ENCODE assay signal across 8 cellular contexts in the genomic region with DNA sequence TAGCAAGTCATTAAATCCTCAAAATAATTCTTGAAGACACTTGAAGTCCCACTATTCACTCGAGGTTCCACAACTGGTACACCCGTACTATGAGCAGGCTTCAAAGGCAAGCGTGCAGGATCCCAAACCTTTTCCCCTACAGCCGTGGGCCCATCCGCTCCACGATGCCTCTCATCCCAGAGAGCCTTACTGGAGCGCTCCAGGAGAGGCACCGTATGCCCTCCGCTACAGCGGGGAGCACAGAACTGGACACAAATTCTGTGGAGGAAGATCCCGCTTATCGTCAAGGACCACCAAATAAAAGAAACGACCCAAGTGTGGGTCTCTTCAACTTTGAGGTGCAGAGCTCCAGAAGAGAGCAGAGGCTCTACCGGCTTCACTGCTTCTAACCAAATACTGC. TPM values are rescaled to one million over a fixed set of nuclear protein-coding genes. Genes with fewer than 3 reads are reported as not detected.
DNase-seq lines count a peak whose midpoint lies in the region; ATAC-seq and TF ChIP-seq lines count a peak whose summit lies in the region.

No MANE protein-coding gene starts in this region.

- H3K4me1 Mint-ChIP-seq in activated naive CD4-positive, alpha-beta T cell treated with anti-CD3 and anti-CD28 coated beads, Interleukin-2, amount 10 ng/mL, durations not matched to agents 7 days and 5 days: peaks cover 30% of the 10 kb centered on the region
- peaks cover 10% of the 10 kb centered on the region for H3K4me1 Mint-ChIP-seq in MCF 10A (ENCODE audit: insufficient read depth, unreplicated experiment)

- peak overlapping the region; percentile 93 for H3K27ac Mint-ChIP-seq in activated naive CD4-positive, alpha-beta T cell treated with anti-CD3 and anti-CD28 coated beads, Interleukin-2, amount 10 ng/mL, durations not matched to agents 7 days and 5 days
- peak overlapping the region; percentile 89 for H3K27ac Mint-ChIP-seq in MCF 10A (ENCODE audit: low read depth, unreplicated experiment)

- no peak for ATAC-seq in GM18502 (IDR thresholded peaks at IDR 0.05; ENCODE audit: poor library complexity, unreplicated experiment)

- BruUV-seq in MCF 10A (replicated peaks; lab: Mats Ljungman, UMichigan): TSS peak; percentile 73

- H3K9me3 ChIP-seq in mesenchymal stem cell (ENCODE audit: control insufficient read depth, low read length) (no peaks in the 10 kb centered on the region), vagina (no peaks in the 10 kb centered on the region)

- peaks cover 12% of the 10 kb centered on the region for H3K4me1 ChIP-seq in mesenchymal stem cell (ENCODE audit: control insufficient read depth, insufficient read depth, low read depth, low read length)
- peaks cover 22% of the 10 kb centered on the region for H3K4me1 ChIP-seq in vagina

- intact Hi-C loops in MCF 10A (cut with micrococcal nuclease) (loop anchor here (2.0 kb wide), 1 partner anchor 50 kb away; no protein-coding TSS in a partner anchor), vagina (cut with DNase I) (no loop called here)

- CTCF ChIA-PET in activated naive CD4-positive, alpha-beta T cell treated with anti-CD3 and anti-CD28 coated beads, Interleukin-2, amount 10 ng/mL, durations not matched to agents 7 days and 5 days (lab: Charles Lee): interaction anchor here (1.2 to 12.4 kb wide), 7 partner anchors 10 to 186 kb away, joined by 4 to 255 read pairs (median 11); a partner anchor contains a TSS
- CTCF ChIA-PET in MCF 10A (lab: Yijun Ruan, JAX): interaction anchor here (0.6 to 3.8 kb wide), 16 partner anchors 9 to 364 kb away, joined by 3 to 33 read pairs (median 5); a partner anchor contains a TSS

- TF ChIP-seq POLR2A in vagina (IDR thresholded peaks at IDR 0.05): no peak

- H2BK5ac ChIP-seq in mesenchymal stem cell (ENCODE audit: low read depth, low read length, poor library complexity, severe bottlenecking): peak overlapping the region; percentile 32

- H3K27me3 ChIP-seq in mesenchymal stem cell (ENCODE audit: control insufficient read depth in 1 of 2, insufficient read depth in 1 of 2, low read length in 2 of 2): no peaks in the 10 kb centered on the region
- H3K27me3 ChIP-seq in vagina: no peaks in the 10 kb centered on the region

- peak overlapping the region in 1 of 2 experiments; percentile 81 for H3K18ac ChIP-seq in mesenchymal stem cell (ENCODE audit: low read depth in 1 of 2, low read length in 2 of 2)

- peak overlapping the region; percentile 97 for H3K4me3 ChIP-seq in mesenchymal stem cell (ENCODE audit: insufficient read depth in 1 of 2, low read depth in 1 of 2, low read length in 2 of 2)
- peak overlapping the region; percentile 67 for H3K4me3 ChIP-seq in vagina

- peak overlapping the region; percentile 39 to 81 for H3K4ac ChIP-seq in mesenchymal stem cell (ENCODE audit: low read depth in 1 of 2, low read length in 2 of 2)

- peak overlapping the region; percentile 44 for H3K27ac ChIP-seq in mesenchymal stem cell (ENCODE audit: low read length, poor library complexity, severe bottlenecking)
- no peak overlapping the region for H3K27ac ChIP-seq in vagina

- H2AK5ac ChIP-seq in mesenchymal stem cell (ENCODE audit: low read length, severe bottlenecking): peak overlapping the region; percentile 62

- H3K9me3 Mint-ChIP-seq in activated naive CD4-positive, alpha-beta T cell treated with anti-CD3 and anti-CD28 coated beads, Interleukin-2, amount 10 ng/mL, durations not matched to agents 7 days and 5 days: no peaks in the 10 kb centered on the region
- no peaks in the 10 kb centered on the region for H3K9me3 Mint-ChIP-seq in MCF 10A (ENCODE audit: unreplicated experiment)

- H3K79me1 ChIP-seq in mesenchymal stem cell (replicated peaks; ENCODE audit: low read length, poor library complexity, severe bottlenecking): peaks cover 19% of the 10 kb centered on the region

- H3K36me3 Mint-ChIP-seq in activated naive CD4-positive, alpha-beta T cell treated with anti-CD3 and anti-CD28 coated beads, Interleukin-2, amount 10 ng/mL, durations not matched to agents 7 days and 5 days: peaks cover 27% of the 10 kb centered on the region
- H3K36me3 Mint-ChIP-seq in MCF 10A (ENCODE audit: insufficient read depth, unreplicated experiment): peaks cover 42% of the 10 kb centered on the region

- 4% methylated on average over 14 of the region's 14 CpGs for WGBS in mesenchymal stem cell

- no peaks in the 10 kb centered on the region for H3K27me3 Mint-ChIP-seq in activated naive CD4-positive, alpha-beta T cell treated with anti-CD3 and anti-CD28 coated beads, Interleukin-2, amount 10 ng/mL, durations not matched to agents 7 days and 5 days
- H3K27me3 Mint-ChIP-seq in MCF 10A (ENCODE audit: insufficient read depth, unreplicated experiment): no peaks in the 10 kb centered on the region

- peak overlapping the region; percentile 96 for H3K4me3 Mint-ChIP-seq in activated naive CD4-positive, alpha-beta T cell treated with anti-CD3 and anti-CD28 coated beads, Interleukin-2, amount 10 ng/mL, durations not matched to agents 7 days and 5 days
- H3K4me3 Mint-ChIP-seq in MCF 10A (ENCODE audit: unreplicated experiment): peak overlapping the region; percentile 97

- no peak overlapping the region for H4K8ac ChIP-seq in mesenchymal stem cell (ENCODE audit: low read length)

- peak overlapping the region in 1 of 2 experiments; percentile 30 for H3K23ac ChIP-seq in mesenchymal stem cell (ENCODE audit: low read length in 2 of 2)

- peak overlapping the region; percentile 95 for H3K9ac ChIP-seq in mesenchymal stem cell (ENCODE audit: low read length)

- DNase-seq in activated naive CD4-positive, alpha-beta T cell treated with anti-CD3 and anti-CD28 coated beads, Interleukin-2, amount 10 ng/mL, durations not matched to agents 7 days and 5 days: no peak
- no peak for DNase-seq in activated naive CD4-positive, alpha-beta T cell treated with anti-CD3 and anti-CD28 coated beads, Interleukin-2, amount 50 U/mL, for 16 hours
- DNase-seq in MCF 10A (ENCODE audit: unreplicated experiment): no peak
- no peak for DNase-seq in mesenchymal stem cell
- peak; percentile 70 to 86 for DNase-seq in vagina (ENCODE audit: extremely low spot score in 2 of 2)
- DNase-seq in GOT3 (lab: John Stamatoyannopoulos, UW): no peak
- DNase-seq in occipital lobe (lab: John Stamatoyannopoulos, UW): no peak

- H3K36me3 ChIP-seq in mesenchymal stem cell (ENCODE audit: control insufficient read depth in 1 of 2, insufficient read depth in 2 of 2, low read depth in 1 of 2, low read length in 2 of 2) (peaks cover 26 to 42% of the 10 kb centered on the region in 2 experiments), vagina (peaks cover 0 to 32% of the 10 kb centered on the region in 2 donors)

- peak overlapping the region in 1 of 2 experiments; percentile 58 for H3K14ac ChIP-seq in mesenchymal stem cell (ENCODE audit: low read length in 2 of 2)

- no peak overlapping the region for H4K91ac ChIP-seq in mesenchymal stem cell (ENCODE audit: low read length)

- POLR2A ChIA-PET in MCF 10A (lab: Yijun Ruan, JAX): interaction anchor here (0.8 to 2.6 kb wide), 33 partner anchors 12 to 312 kb away, joined by 3 to 21 read pairs (median 6); a partner anchor contains a TSS

- TF ChIP-seq CTCF in MCF 10A (IDR thresholded peaks at IDR 0.05; ENCODE audit: unreplicated experiment) (no peak), vagina (IDR thresholded peaks at IDR 0.05) (no peak)

- H2BK15ac ChIP-seq in mesenchymal stem cell (ENCODE audit: low read depth, poor library complexity, severe bottlenecking): no peak overlapping the region

- H2BK12ac ChIP-seq in mesenchymal stem cell (ENCODE audit: low read length in 2 of 2): no peak overlapping the region

- H2BK120ac ChIP-seq in mesenchymal stem cell (ENCODE audit: low read depth, low read length): no peak overlapping the region

- H3K4me2 ChIP-seq in mesenchymal stem cell (ENCODE audit: low read length, poor library complexity, severe bottlenecking): peak overlapping the region; percentile 90

- no peak overlapping the region for H2AFZ ChIP-seq in mesenchymal stem cell (ENCODE audit: low read depth, low read length)

RNA-seq across cellular contexts. Expression of a gene that starts 0.5 kb away (rescaled TPM):
- total RNA-seq in MCF 10A (2022) (37.2 and 48.6 TPM in 2 replicates), vagina (25.3 TPM), occipital lobe (13.9 TPM)
- 13.2 TPM for polyA plus RNA-seq in mesenchymal stem cell (2013, experiment 1 of 2)
- polyA plus RNA-seq in mesenchymal stem cell (2013, experiment 2 of 2): 12.8 TPM

RNA-seq across cellular contexts. Expression of a gene that starts 25.8 kb away (rescaled TPM):
- total RNA-seq in MCF 10A (2022) (0.83 and 0.89 TPM in 2 replicates), vagina (868 TPM), occipital lobe (not detected)
- polyA plus RNA-seq in mesenchymal stem cell (2013, experiment 1 of 2): 1.3 TPM
- 1.2 TPM for polyA plus RNA-seq in mesenchymal stem cell (2013, experiment 2 of 2)

RNA-seq across cellular contexts. Expression of a gene that starts 50.8 kb away (rescaled TPM):
- total RNA-seq in MCF 10A (2022): 12.5 and 13.0 TPM in 2 replicates
- 0.18 TPM for polyA plus RNA-seq in mesenchymal stem cell (2013, experiment 1 of 2)
- polyA plus RNA-seq in mesenchymal stem cell (2013, experiment 2 of 2): 0.79 TPM
- 5.9 TPM for total RNA-seq in vagina
- total RNA-seq in occipital lobe: 1.1 TPM

Comparison
In these comparisons a context has a peak if more than half of its experiments do, and no peak if none do; other contexts are left out.
1. DNase-seq: peak in vagina (2 of 2); none in activated naive CD4-positive, alpha-beta T cell treated with anti-CD3 and anti-CD28 coated beads, Interleukin-2, amount 10 ng/mL, durations not matched to agents 7 days and 5 days (single experiment), activated naive CD4-positive, alpha-beta T cell treated with anti-CD3 and anti-CD28 coated beads, Interleukin-2, amount 50 U/mL, for 16 hours (single experiment), MCF 10A (single experiment), mesenchymal stem cell (single experiment), GOT3 (single experiment) and occipital lobe (single experiment).
2. RNA of a gene that starts 25.8 kb away (total RNA-seq): 868 TPM in vagina (single experiment); 0.83 to 0.89 TPM in MCF 10A and not detected in occipital lobe (single experiment); every median in the first group is over 100 times any median in the second.